ENCODE assay signal across 9 cellular contexts in genomic region chr1:98044766-98045165, GRCh38.
A peak's percentile ranks its signal among the peaks of the same experiment; 100 is the strongest.
DNase-seq lines count a peak whose midpoint lies in the region; ATAC-seq, FAIRE-seq and TF ChIP-seq lines count a peak whose summit lies in the region.
"Had no signal": no experiment of that assay in that cellular context is flagged by ENCODE, and none has a peak within 500 bp of the region (broad histone marks: within the 10 kb centered on the region; RNA-seq: fewer than 3 reads in every experiment).

No MANE protein-coding gene starts in this region.

- H3K4me1 ChIP-seq in HUES48 (ENCODE audit: control insufficient read depth, insufficient read depth, low read length): peaks cover 32% of the 10 kb centered on the region
- peaks cover 0 to 25% of the 10 kb centered on the region in 2 donors for H3K4me1 ChIP-seq in muscle layer of duodenum (ENCODE audit: control insufficient read depth in 1 of 2, insufficient read depth in 2 of 2, low read length in 2 of 2)
- H3K4me1 ChIP-seq in kidney (ENCODE audit: control insufficient read depth in 1 of 2, insufficient read depth in 1 of 2, low read depth in 1 of 2, low read length in 2 of 2): peaks cover 7 to 9% of the 10 kb centered on the region in 2 donors

- H3K4me3 ChIP-seq in AG10803 (ENCODE audit: low read length) (peak overlapping the region; percentile 83), HUES48 (ENCODE audit: low read depth, low read length) (peak overlapping the region; percentile 63), muscle layer of duodenum (ENCODE audit: low read depth in 1 of 2, low read length in 2 of 2) (peak overlapping the region; percentile 28 to 66), kidney (ENCODE audit: low read length in 2 of 2) (peak overlapping the region in 1 of 2 donors; percentile 20)

- H3K27ac ChIP-seq in HUES48 (ENCODE audit: low read depth, low read length) (no peak overlapping the region), caudate nucleus (ENCODE audit: low read depth, low read length) (peak overlapping the region; percentile 62), muscle layer of duodenum (ENCODE audit: low read length) (no peak overlapping the region), kidney (ENCODE audit: low read depth in 2 of 2, low read length in 2 of 2) (no peak overlapping the region)
- H3K27ac ChIP-seq: right atrium auricular region had no signal

- DNase-seq in AG10803 (ENCODE audit: low read depth) (no peak), caudate nucleus (lab: John Stamatoyannopoulos, UW) (peak in 5 of 61 donors; percentile 2 to 54 (median 31)), kidney (no peak), cerebellum (ENCODE audit: low spot score) (no peak)
- no peak for DNase-seq in stimulated activated CD4-positive, alpha-beta T cell treated with anti-CD3 and anti-CD28 coated beads, Interleukin-1b, Interleukin-23, amount 100 ng/mL, for 48 hours

- intact Hi-C loops in kidney (cut with DNase I): no loop called here

- no peaks in the 10 kb centered on the region for H3K9me3 ChIP-seq in HUES48 (ENCODE audit: control insufficient read depth, insufficient read depth, low read length)
- no peaks in the 10 kb centered on the region for H3K9me3 ChIP-seq in muscle layer of duodenum (ENCODE audit: control insufficient read depth in 1 of 2, low read length in 2 of 2)
- H3K9me3 ChIP-seq in kidney (ENCODE audit: control insufficient read depth in 1 of 2, low read length in 2 of 2): no peaks in the 10 kb centered on the region
- H3K9me3 ChIP-seq: right atrium auricular region had no signal

- FAIRE-seq in kidney (lab: Jason Lieb, UNC): no peak

- no peak for ATAC-seq in HG03159 (IDR thresholded peaks at IDR 0.05; ENCODE audit: unreplicated experiment)

- TF ChIP-seq CTCF in AG10803 (conservative IDR thresholded peaks at IDR 0.05; ENCODE audit: low read length) (no peak), kidney (IDR thresholded peaks at IDR 0.05; ENCODE audit: borderline replicate concordance, extremely low read depth, insufficient read depth) (no peak)

- no peaks in the 10 kb centered on the region for H3K36me3 ChIP-seq in HUES48 (ENCODE audit: control insufficient read depth, insufficient read depth, low read length)
- no peaks in the 10 kb centered on the region for H3K36me3 ChIP-seq in muscle layer of duodenum (ENCODE audit: control insufficient read depth in 1 of 2, insufficient read depth in 2 of 2, low read length in 2 of 2)
- H3K36me3 ChIP-seq in kidney (ENCODE audit: control insufficient read depth in 1 of 2, insufficient read depth in 2 of 2, low read length in 2 of 2): no peaks in the 10 kb centered on the region
- H3K36me3 ChIP-seq: right atrium auricular region had no signal

- H3K9ac ChIP-seq in HUES48 (ENCODE audit: low read depth, low read length): no peak overlapping the region
- no peak overlapping the region for H3K9ac ChIP-seq in kidney (ENCODE audit: low read length in 2 of 2)

- H3K27me3 ChIP-seq in HUES48 (ENCODE audit: control insufficient read depth, insufficient read depth, low read length): peaks cover 76% of the 10 kb centered on the region
- H3K27me3 ChIP-seq in muscle layer of duodenum (ENCODE audit: low read depth, low read length): peaks cover 45% of the 10 kb centered on the region
